In the genomic region with DNA sequence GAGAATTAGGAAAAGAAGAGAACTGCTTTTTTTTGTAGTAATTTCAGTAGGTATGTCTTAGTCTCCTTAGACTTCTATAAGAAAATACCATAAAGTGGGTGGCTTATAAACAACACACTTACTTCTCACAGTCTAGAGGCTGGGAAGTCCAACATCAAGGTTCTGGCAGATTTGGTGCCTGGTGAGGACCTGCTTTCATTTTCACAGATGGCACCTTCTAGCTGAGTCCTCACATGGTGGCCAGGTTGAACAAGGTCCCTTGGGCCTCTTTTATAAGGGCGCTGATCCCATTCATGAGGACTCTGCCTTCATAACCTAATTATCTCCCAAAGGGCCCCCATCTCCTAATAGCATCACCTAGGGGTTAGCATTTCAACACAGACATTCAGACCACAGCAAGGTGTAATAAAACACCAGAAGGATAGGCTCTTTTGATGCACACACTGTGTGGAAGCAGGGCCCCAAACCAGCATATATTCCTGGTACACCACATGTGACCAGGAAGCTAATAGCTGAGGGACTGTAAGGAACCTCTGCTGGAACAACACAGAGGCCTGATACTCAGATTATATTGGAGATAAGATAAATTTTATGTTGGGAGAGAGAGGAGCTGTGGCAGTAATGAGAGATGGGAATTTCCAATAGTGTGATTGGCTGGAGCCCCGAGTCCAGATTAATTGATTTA, we compare ENCODE assay signal across 21 cellular contexts.
"Had no signal": no experiment of that assay in that cellular context is flagged by ENCODE, and none has a peak within 500 bp of the region (broad histone marks: within the 10 kb centered on the region; RNA-seq: fewer than 3 reads in every experiment).

No MANE protein-coding gene starts in this region.

- H3K4me3 Mint-ChIP-seq: activated CD4-positive, alpha-beta T cell treated with anti-CD3 and anti-CD28 coated beads for 36 hours; T-helper 1 cell treated with Interleukin-12 subunit alpha and Interleukin-12 subunit beta and Interleukin-4 antibody, amounts not matched to agents 30 μg/mL and 1 μg/mL, for 36 hours had no signal

- H3K27ac ChIP-seq: brain microvascular endothelial cell, left ventricle myocardium inferior, thoracic aorta had no signal

- DNase-seq: activated CD4-positive, alpha-beta T cell treated with anti-CD3 and anti-CD28 coated beads for 36 hours; activated CD8-positive, alpha-beta memory T cell treated with anti-CD3 and anti-CD28 coated beads for 24 hours; activated effector memory CD4-positive, alpha-beta T cell treated with Interleukin-2 at 50 U/mL for 16 hours; activated T-cell treated with anti-CD3 and anti-CD28 coated beads for 4 hours; anterior cingulate cortex; brain microvascular endothelial cell; effector CD8-positive, alpha-beta T cell; foreskin fibroblast; glutamatergic neuron; hypothalamus; kidney; left ventricle myocardium inferior; mesendoderm; right cardiac atrium; small intestine; stimulated activated CD4-positive, alpha-beta T cell treated with anti-CD3 and anti-CD28 coated beads, Interleukin-4, amount 100 ng/mL, for 4 hours; stimulated activated CD8-positive, alpha-beta memory T cell treated with anti-CD3 and anti-CD28 coated beads, Interleukin-4, amount 100 ng/mL, for 48 hours had no signal

- H3K36me3 ChIP-seq: brain microvascular endothelial cell, left ventricle myocardium inferior, thoracic aorta had no signal

- H3K27me3 Mint-ChIP-seq: activated CD4-positive, alpha-beta T cell treated with anti-CD3 and anti-CD28 coated beads for 36 hours; progenitor cell of endocrine pancreas had no signal

- H3K4me3 ChIP-seq: left ventricle myocardium inferior, thoracic aorta had no signal

- H3K27ac Mint-ChIP-seq: progenitor cell of endocrine pancreas; T-helper 1 cell treated with Interleukin-12 subunit alpha and Interleukin-12 subunit beta and Interleukin-4 antibody, amounts not matched to agents 30 μg/mL and 1 μg/mL, for 36 hours had no signal

- H3K9me3 ChIP-seq: left ventricle myocardium inferior, thoracic aorta had no signal

- H3K27me3 ChIP-seq: brain microvascular endothelial cell had no signal

- FAIRE-seq: endothelial cell of umbilical vein, kidney, small intestine had no signal

- H3K9me3 Mint-ChIP-seq: T-helper 1 cell treated with Interleukin-12 subunit alpha and Interleukin-12 subunit beta and Interleukin-4 antibody, amounts not matched to agents 30 μg/mL and 1 μg/mL, for 36 hours had no signal

- ATAC-seq: activated CD4-positive, alpha-beta T cell treated with anti-CD3 and anti-CD28 coated beads for 36 hours had no signal
